23 cellular contexts compared by ENCODE assay signal in the genomic region with DNA sequence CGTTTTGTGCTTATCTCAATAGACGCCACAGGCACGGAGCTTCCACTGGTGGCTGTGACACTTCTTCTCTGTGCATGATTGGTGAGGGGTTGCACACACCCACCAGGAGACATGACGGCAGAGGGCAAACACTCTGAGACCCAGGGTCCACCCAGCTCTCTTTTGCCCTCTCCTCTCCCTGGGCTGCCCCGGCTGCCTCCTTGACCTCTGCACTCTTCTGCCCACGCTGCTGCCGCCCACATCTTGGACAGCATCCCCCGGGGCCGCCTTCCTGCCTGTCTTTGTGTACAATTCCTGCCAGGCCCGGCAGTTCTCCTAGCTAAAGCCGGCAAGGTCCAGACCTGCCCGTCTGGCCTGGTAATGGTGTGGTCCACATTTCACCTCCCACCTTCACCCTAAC. TPM values are rescaled to one million over a fixed set of nuclear protein-coding genes. Genes with fewer than 3 reads are reported as not detected.
"Had no signal": no experiment of that assay in that cellular context is flagged by ENCODE, and none has a peak within 500 bp of the region (broad histone marks: within the 10 kb centered on the region; RNA-seq: fewer than 3 reads in every experiment).

No MANE protein-coding gene starts in this region.

- H2AFZ ChIP-seq: hepatocyte had no signal

- H3K79me2 ChIP-seq: hepatocyte had no signal

- H3K4me2 ChIP-seq: hepatocyte had no signal

- H3K4me1 ChIP-seq: stomach had no signal

- H3K27me3 ChIP-seq: dorsolateral prefrontal cortex, gastrocnemius medialis, hepatocyte, tibial artery had no signal

- DNase-seq: activated B cell treated with CpG ODN at 0.5 μM for 24 hours; activated CD4-positive, alpha-beta T cell treated with anti-CD3 and anti-CD28 coated beads, Interleukin-2, amount 50 U/mL, for 1 hour; activated CD8-positive, alpha-beta memory T cell treated with anti-CD3 and anti-CD28 coated beads, Interleukin-2, amount 10 ng/mL, durations not matched to agents 7 days and 5 days; activated CD8-positive, alpha-beta T cell treated with anti-CD3 and anti-CD28 coated beads, Interleukin-2, amount 10 ng/mL, durations not matched to agents 7 days and 5 days; activated T-cell treated with anti-CD3 and anti-CD28 coated beads, Interleukin-2, amount 50 U/mL, for 48 hours; dorsolateral prefrontal cortex; effector memory CD4-positive, alpha-beta T cell; gastrocnemius medialis; glutamatergic neuron; islet precursor cell; natural killer cell; posterior cingulate gyrus; stimulated activated CD4-positive, alpha-beta T cell treated with anti-CD3 and anti-CD28 coated beads, Interleukin-15, amount 100 ng/mL, for 24 hours; stimulated activated CD4-positive, alpha-beta T cell treated with anti-CD3 and anti-CD28 coated beads, Interleukin-2, amount 100 ng/mL, for 24 hours; stimulated activated naive B cell treated with anti-CD40 and anti-IgM and Interleukin-4, amounts not matched to agents 10 μg/mL and 1 μg/mL and 100 μg/mL, for 72 hours; stomach; T-helper 2 cell; tibial artery had no signal

- H3K4me3 ChIP-seq: dorsolateral prefrontal cortex, gastrocnemius medialis, hepatocyte, stomach, tibial artery had no signal

- ATAC-seq: activated CD8-positive, alpha-beta memory T cell treated with anti-CD3 and anti-CD28 coated beads, Interleukin-2, amount 10 ng/mL, durations not matched to agents 7 days and 5 days; activated CD8-positive, alpha-beta T cell treated with anti-CD3 and anti-CD28 coated beads, Interleukin-2, amount 10 ng/mL, durations not matched to agents 7 days and 5 days; activated naive CD4-positive, alpha-beta T cell treated with anti-CD3 and anti-CD28 coated beads, Interleukin-2, amount 50 U/mL, for 72 hours; gastrocnemius medialis; natural killer cell; stimulated activated naive B cell treated with anti-CD40 and anti-IgM and Interleukin-4, amounts not matched to agents 10 μg/mL and 1 μg/mL and 100 μg/mL, for 72 hours had no signal

- H3K27me3 Mint-ChIP-seq: activated B cell treated with CpG ODN at 0.5 μM for 24 hours; stimulated activated naive B cell treated with anti-CD40 and anti-IgM and Interleukin-4, amounts not matched to agents 10 μg/mL and 1 μg/mL and 100 μg/mL, for 72 hours had no signal

- H3K9me3 ChIP-seq: gastrocnemius medialis, stomach, tibial artery had no signal

- H3K27ac Mint-ChIP-seq: activated B cell treated with CpG ODN at 0.5 μM for 24 hours; activated CD8-positive, alpha-beta memory T cell treated with anti-CD3 and anti-CD28 coated beads, Interleukin-2, amount 10 ng/mL, durations not matched to agents 7 days and 5 days; activated CD8-positive, alpha-beta T cell treated with anti-CD3 and anti-CD28 coated beads, Interleukin-2, amount 10 ng/mL, durations not matched to agents 7 days and 5 days; activated naive CD4-positive, alpha-beta T cell treated with anti-CD3 and anti-CD28 coated beads, Interleukin-2, amount 50 U/mL, for 72 hours; activated T-helper 2 cell treated with anti-CD3 and anti-CD28 coated beads, Interferon-gamma antibody, Interleukin-2, Interleukin-4, amounts not matched to agents 10 μg/mL and 5 μg/mL and 100 μg/mL, durations not matched to agents 14 hours and 24 hours and 36 hours; natural killer cell; stimulated activated naive B cell treated with anti-CD40 and anti-IgM and Interleukin-4, amounts not matched to agents 10 μg/mL and 1 μg/mL and 100 μg/mL, for 72 hours had no signal

- H3K36me3 Mint-ChIP-seq: activated CD8-positive, alpha-beta memory T cell treated with anti-CD3 and anti-CD28 coated beads, Interleukin-2, amount 10 ng/mL, durations not matched to agents 7 days and 5 days; activated naive CD4-positive, alpha-beta T cell treated with anti-CD3 and anti-CD28 coated beads, Interleukin-2, amount 50 U/mL, for 72 hours; natural killer cell had no signal

- H3K4me3 Mint-ChIP-seq: activated B cell treated with CpG ODN at 0.5 μM for 24 hours; activated CD8-positive, alpha-beta memory T cell treated with anti-CD3 and anti-CD28 coated beads, Interleukin-2, amount 10 ng/mL, durations not matched to agents 7 days and 5 days; activated CD8-positive, alpha-beta T cell treated with anti-CD3 and anti-CD28 coated beads, Interleukin-2, amount 10 ng/mL, durations not matched to agents 7 days and 5 days; natural killer cell; stimulated activated naive B cell treated with anti-CD40 and anti-IgM and Interleukin-4, amounts not matched to agents 10 μg/mL and 1 μg/mL and 100 μg/mL, for 72 hours had no signal

- H3K27ac ChIP-seq: dorsolateral prefrontal cortex, hepatocyte, stomach, tibial artery had no signal

- H3K36me3 ChIP-seq: gastrocnemius medialis, stomach, tibial artery had no signal

- FAIRE-seq: bronchial epithelial cell, colon had no signal

- H3K4me1 Mint-ChIP-seq: activated CD8-positive, alpha-beta memory T cell treated with anti-CD3 and anti-CD28 coated beads, Interleukin-2, amount 10 ng/mL, durations not matched to agents 7 days and 5 days; natural killer cell had no signal

RNA-seq across cellular contexts. Expression of a gene that starts 44.7 kb away (rescaled TPM):
- total RNA-seq: bronchial epithelial cell had no signal
